Comparison of ENCODE assay signal across 22 cellular contexts in genomic region chr10:4384254-4384653, GRCh38.
A peak's percentile ranks its signal among the peaks of the same experiment; 100 is the strongest.
DNase-seq lines count a peak whose midpoint lies in the region; ATAC-seq, FAIRE-seq and TF ChIP-seq lines count a peak whose summit lies in the region.
"Had no signal": no experiment of that assay in that cellular context is flagged by ENCODE, and none has a peak within 500 bp of the region (broad histone marks: within the 10 kb centered on the region; RNA-seq: fewer than 3 reads in every experiment).

No MANE protein-coding gene starts in this region.

- dilution Hi-C loops in keratinocyte (cut with MboI; ENCODE audit: extremely low pct_ligation_motif_present, low sequenced_read_pairs) = no loop called here

- peak; percentile 58 for FAIRE-seq in keratinocyte (lab: Jason Lieb, UNC)
- no peak for FAIRE-seq in urothelium cell line (lab: Jason Lieb, UNC)
- FAIRE-seq: colon had no signal

- no peaks in the 10 kb centered on the region for H4K20me1 ChIP-seq in keratinocyte (ENCODE audit: control insufficient read depth, extremely low read depth, insufficient read depth, low read length)
- H4K20me1 ChIP-seq: BLaER1 treated with 17β-estradiol and CSF1 and Interleukin-3, amounts not matched to agents 10 nM and 100 nM had no signal

- H3K79me2 ChIP-seq in keratinocyte (ENCODE audit: control insufficient read depth, insufficient read depth, low read length) = no peaks in the 10 kb centered on the region

- H3K27me3 ChIP-seq in keratinocyte (ENCODE audit: control insufficient read depth, extremely low read depth, insufficient read depth, low read length) = no peaks in the 10 kb centered on the region
- H3K27me3 ChIP-seq in thoracic aorta (replicated peaks; ENCODE audit: insufficient read depth) = no peaks in the 10 kb centered on the region
- H3K27me3 ChIP-seq: BLaER1 treated with 17β-estradiol and CSF1 and Interleukin-3, amounts not matched to agents 10 nM and 100 nM; transverse colon had no signal

- peak overlapping the region in 4 of 5 experiments; percentile 43 to 66 (median 60) for H3K4me3 Mint-ChIP-seq in brain
- H3K4me3 Mint-ChIP-seq: activated naive CD8-positive, alpha-beta T cell treated with anti-CD3 and anti-CD28 coated beads for 36 hours; naive B cell had no signal

- ATAC-seq in thoracic aorta (ENCODE audit: insufficient number of reproducible peaks, low FRiP score, low read depth) = no peak
- no peak for ATAC-seq in GM21515 (IDR thresholded peaks at IDR 0.05; ENCODE audit: unreplicated experiment)
- no peak for ATAC-seq in HG03457 (IDR thresholded peaks at IDR 0.05; ENCODE audit: unreplicated experiment)
- no peak for ATAC-seq in GM19328 (IDR thresholded peaks at IDR 0.05; ENCODE audit: unreplicated experiment)
- ATAC-seq: esophagus mucosa, right cardiac atrium had no signal

- H3K9me3 ChIP-seq in HEK293 (ENCODE audit: control insufficient read depth, insufficient read depth, low read depth, low read length) (no peaks in the 10 kb centered on the region), keratinocyte (ENCODE audit: control insufficient read depth, low read depth, low read length) (no peaks in the 10 kb centered on the region), thoracic aorta (no peaks in the 10 kb centered on the region)
- H3K9me3 ChIP-seq: BLaER1 treated with 17β-estradiol and CSF1 and Interleukin-3, amounts not matched to agents 10 nM and 100 nM; HAP-1; transverse colon had no signal

- peaks cover 2% of the 10 kb centered on the region for H3K27me3 Mint-ChIP-seq in brain

- H3K9ac ChIP-seq in keratinocyte (ENCODE audit: control insufficient read depth, extremely low read depth, insufficient read depth, low read length) = no peak overlapping the region
- H3K9ac ChIP-seq: BLaER1 treated with 17β-estradiol and CSF1 and Interleukin-3, amounts not matched to agents 10 nM and 100 nM had no signal

- no peak for TF ChIP-seq CTCF in HEK293 (tag by site-specific recombination; IDR thresholded peaks at IDR 0.05)
- TF ChIP-seq CTCF in brain (conservative IDR thresholded peaks at IDR 0.05) = no peak
- no peak for TF ChIP-seq CTCF in keratinocyte (optimal IDR thresholded peaks at IDR 0.05 in 1 of 3, IDR thresholded peaks at IDR 0.05 in 1 of 3, conservative IDR thresholded peaks at IDR 0.05 in 1 of 3; ENCODE audit: extremely low read depth in 1 of 3, insufficient read depth in 2 of 3, low read length in 3 of 3)
- no peak for TF ChIP-seq CTCF in thoracic aorta (IDR thresholded peaks at IDR 0.05)

- DNase-seq in keratinocyte (ENCODE audit: low read depth, low spot score) (no peak), thoracic aorta (ENCODE audit: low spot score) (no peak), urothelium cell line (ENCODE audit: low spot score) (no peak)
- DNase-seq: activated CD4-positive, alpha-beta T cell treated with anti-CD3 and anti-CD28 coated beads, Interleukin-2, amount 50 U/mL, for 1 hour; activated naive CD8-positive, alpha-beta T cell treated with anti-CD3 and anti-CD28 coated beads for 36 hours; activated T-cell treated with anti-CD3 and anti-CD28 coated beads, Interleukin-2, amount 50 U/mL, for 1 hour; DND-41; naive B cell; NCI-H1105; right cardiac atrium; Right ventricle myocardium superior; T1000; transverse colon had no signal

- H3K4me3 ChIP-seq in HEK293 (ENCODE audit: low read depth, low read length) = no peak overlapping the region
- no peak overlapping the region for H3K4me3 ChIP-seq in keratinocyte (ENCODE audit: control insufficient read depth in 2 of 3, extremely low read depth in 1 of 3, insufficient read depth in 2 of 3, low read depth in 1 of 3, low read length in 3 of 3)
- H3K4me3 ChIP-seq in thoracic aorta = peak overlapping the region; percentile 56
- H3K4me3 ChIP-seq: BLaER1 treated with 17β-estradiol and CSF1 and Interleukin-3, amounts not matched to agents 10 nM and 100 nM; HAP-1; transverse colon had no signal

- H3K4me1 ChIP-seq in HEK293 (ENCODE audit: control insufficient read depth, insufficient read depth, low read length) (peaks cover 8% of the 10 kb centered on the region), keratinocyte (ENCODE audit: control insufficient read depth, extremely low read depth, insufficient read depth, low read length) (peaks cover 4% of the 10 kb centered on the region), thoracic aorta (ENCODE audit: control insufficient read depth in 1 of 2, low read depth in 2 of 2) (peaks cover 4 to 8% of the 10 kb centered on the region in 2 donors)
- H3K4me1 ChIP-seq: BLaER1 treated with 17β-estradiol and CSF1 and Interleukin-3, amounts not matched to agents 10 nM and 100 nM; HAP-1 had no signal

- H3K9me3 Mint-ChIP-seq in brain = no peaks in the 10 kb centered on the region
- H3K9me3 Mint-ChIP-seq: activated naive CD8-positive, alpha-beta T cell treated with anti-CD3 and anti-CD28 coated beads for 36 hours; naive B cell had no signal

- H3K36me3 ChIP-seq in HEK293 (ENCODE audit: control insufficient read depth in 2 of 2, insufficient read depth in 1 of 2, low read length in 2 of 2) (no peaks in the 10 kb centered on the region), keratinocyte (ENCODE audit: control insufficient read depth in 2 of 2, extremely low read depth in 1 of 2, insufficient read depth in 2 of 2, low read length in 2 of 2) (no peaks in the 10 kb centered on the region), thoracic aorta (no peaks in the 10 kb centered on the region)
- H3K36me3 ChIP-seq: BLaER1 treated with 17β-estradiol and CSF1 and Interleukin-3, amounts not matched to agents 10 nM and 100 nM; HAP-1; transverse colon had no signal

- no peaks in the 10 kb centered on the region for H3K36me3 Mint-ChIP-seq in brain
- H3K36me3 Mint-ChIP-seq: activated naive CD8-positive, alpha-beta T cell treated with anti-CD3 and anti-CD28 coated beads for 36 hours; naive B cell had no signal

- H3K27ac ChIP-seq in HEK293 (ENCODE audit: extremely low read depth, low read depth, low read length) (no peak overlapping the region), keratinocyte (ENCODE audit: control insufficient read depth, insufficient read depth, low read length) (no peak overlapping the region), thoracic aorta (peak overlapping the region; percentile 1 to 32)
- H3K27ac ChIP-seq: BLaER1 treated with 17β-estradiol and CSF1 and Interleukin-3, amounts not matched to agents 10 nM and 100 nM had no signal

- CTCF ChIA-PET in HEK293 (lab: Yijun Ruan, JAX) = no interaction called here

- H2AFZ ChIP-seq in keratinocyte (ENCODE audit: control insufficient read depth, low read length) = no peak overlapping the region

- no peak overlapping the region for H3K4me2 ChIP-seq in keratinocyte (ENCODE audit: control insufficient read depth, extremely low read depth, insufficient read depth, low read depth, low read length)
- H3K4me2 ChIP-seq: BLaER1 treated with 17β-estradiol and CSF1 and Interleukin-3, amounts not matched to agents 10 nM and 100 nM had no signal

- H3K4me1 Mint-ChIP-seq in brain = peaks cover 39% of the 10 kb centered on the region
- H3K4me1 Mint-ChIP-seq: activated naive CD8-positive, alpha-beta T cell treated with anti-CD3 and anti-CD28 coated beads for 36 hours had no signal

- no peaks in the 10 kb centered on the region for H3K9me1 ChIP-seq in keratinocyte (ENCODE audit: control insufficient read depth, extremely low read depth, insufficient read depth, low read length)

- H3K27ac Mint-ChIP-seq in brain = peak overlapping the region; percentile 10 to 85 (median 43)
- H3K27ac Mint-ChIP-seq: activated naive CD8-positive, alpha-beta T cell treated with anti-CD3 and anti-CD28 coated beads for 36 hours; naive B cell had no signal

- POLR2A ChIA-PET in HEK293 (lab: Yijun Ruan, JAX) = no interaction called here

TF ChIP-seq in HEK293, 187 proteins besides CTCF, POLR2A, EP300 and RAD21:
- TF ChIP-seq, protein P1, sequence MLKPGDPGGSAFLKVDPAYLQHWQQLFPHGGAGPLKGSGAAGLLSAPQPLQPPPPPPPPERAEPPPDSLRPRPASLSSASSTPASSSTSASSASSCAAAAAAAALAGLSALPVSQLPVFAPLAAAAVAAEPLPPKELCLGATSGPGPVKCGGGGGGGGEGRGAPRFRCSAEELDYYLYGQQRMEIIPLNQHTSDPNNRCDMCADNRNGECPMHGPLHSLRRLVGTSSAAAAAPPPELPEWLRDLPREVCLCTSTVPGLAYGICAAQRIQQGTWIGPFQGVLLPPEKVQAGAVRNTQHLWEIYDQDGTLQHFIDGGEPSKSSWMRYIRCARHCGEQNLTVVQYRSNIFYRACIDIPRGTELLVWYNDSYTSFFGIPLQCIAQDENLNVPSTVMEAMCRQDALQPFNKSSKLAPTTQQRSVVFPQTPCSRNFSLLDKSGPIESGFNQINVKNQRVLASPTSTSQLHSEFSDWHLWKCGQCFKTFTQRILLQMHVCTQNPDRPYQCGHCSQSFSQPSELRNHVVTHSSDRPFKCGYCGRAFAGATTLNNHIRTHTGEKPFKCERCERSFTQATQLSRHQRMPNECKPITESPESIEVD (tag by site-specific recombination; IDR thresholded peaks at IDR 0.05) = peak; percentile 58
- TF ChIP-seq ZNF24 (tag by site-specific recombination; IDR thresholded peaks at IDR 0.05) (no peak), ZNF366 (tag by site-specific recombination; conservative IDR thresholded peaks at IDR 0.05) (peak; percentile 22; the same call in 1 of the 2 replicates), GLIS1 (tag by site-specific recombination; IDR thresholded peaks at IDR 0.05) (0 out of 2 replicates have a peak, but pooled peaks have one; percentile 13)

Comparison
In these comparisons a context has a peak if more than half of its experiments do, and no peak if none do; other contexts are left out.
1. H3K27ac ChIP-seq: peak in thoracic aorta (2 of 2); none in HEK293 (single experiment) and keratinocyte (single experiment).